Comparison of ENCODE assay signal across 8 cellular contexts in the genomic region with DNA sequence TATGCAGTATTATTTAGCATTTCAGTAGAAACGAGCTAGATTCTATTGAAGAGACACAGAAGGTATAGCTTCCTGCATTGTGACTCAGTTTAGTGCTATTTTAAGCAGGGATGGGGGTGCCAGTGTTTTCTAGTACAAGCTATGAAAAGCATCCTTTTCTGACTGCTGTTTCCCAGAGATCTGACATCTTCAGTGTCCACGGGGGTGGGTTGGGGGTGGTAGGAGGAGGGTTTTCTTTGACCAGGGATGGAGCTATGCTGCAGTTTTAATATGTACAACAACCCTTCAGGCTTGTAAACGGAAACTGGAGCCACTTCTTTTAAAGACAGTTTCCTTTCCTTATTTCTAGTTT. TPM values are rescaled to one million over a fixed set of nuclear protein-coding genes. Genes with fewer than 3 reads are reported as not detected.
DNase-seq lines count a peak whose midpoint lies in the region; ATAC-seq lines count a peak whose summit lies in the region.
"Had no signal": no experiment of that assay in that cellular context is flagged by ENCODE, and none has a peak within 500 bp of the region (broad histone marks: within the 10 kb centered on the region; RNA-seq: fewer than 3 reads in every experiment).

No MANE protein-coding gene starts in this region.

- H3K9ac ChIP-seq in SK-N-MC (ENCODE audit: insufficient read length): no peak overlapping the region

- H3K4me3 ChIP-seq in H7 (ENCODE audit: insufficient read depth, low read depth, low read length) (peak overlapping the region; percentile 78; the same call in 1 of the 2 replicates), SK-N-MC (peak overlapping the region; percentile 92)

- no peak for ATAC-seq in left colon

- no peaks in the 10 kb centered on the region for H3K36me3 ChIP-seq in H7 (replicated peaks; ENCODE audit: control insufficient read depth, insufficient read depth, low read length)
- no peaks in the 10 kb centered on the region for H3K36me3 ChIP-seq in SK-N-MC (ENCODE audit: insufficient read depth, low read length)

- intact Hi-C loops in left colon (cut with DNase I, micrococcal nuclease): loop anchor here in 1 of 2 donors (10.0 kb wide), 1 partner anchor 220 kb away; no protein-coding TSS in a partner anchor

- DNase-seq in H7 (no peak), SK-N-MC (ENCODE audit: low read depth, low spot score) (no peak), hepatic stellate cell (ENCODE audit: low spot score) (peak; percentile 44), smooth muscle cell of the brain vasculature (ENCODE audit: low read depth, low spot score) (peak; percentile 43), left colon (no peak), HCEC 1CT (no peak), NCI-H187 (lab: John Stamatoyannopoulos, UW) (no peak)

- H3K27ac ChIP-seq in SK-N-MC: no peak overlapping the region

- peaks cover 29% of the 10 kb centered on the region for H3K27me3 ChIP-seq in H7 (ENCODE audit: control insufficient read depth, insufficient read depth, low read length)

- H3K9me3 ChIP-seq in SK-N-MC (ENCODE audit: low read depth, low read length): no peaks in the 10 kb centered on the region

RNA-seq across cellular contexts. Expression of a gene that starts 2.7 kb away (rescaled TPM):
- 2.1 and 3.1 TPM in 2 replicates for total RNA-seq in H7 (2014; rRNA removed; shearing (Covaris generic))
- 10 to 100 TPM in 1 of 2 donors, 1 to 10 TPM in 1; 4.2 to 13.1 TPM for total RNA-seq in left colon
- total RNA-seq: HepG2 had no signal

Comparison
In these comparisons a context has a peak if more than half of its experiments do, and no peak if none do; other contexts are left out.
1. DNase-seq: peak in hepatic stellate cell (single experiment) and smooth muscle cell of the brain vasculature (single experiment); none in H7 (single experiment), SK-N-MC (single experiment), left colon (0 of 2), HCEC 1CT (single experiment) and NCI-H187 (0 of 2).